ENCODE assay signal across 17 cellular contexts in genomic region chr7:87056346-87056745, GRCh38. TPM values are rescaled to one million over a fixed set of nuclear protein-coding genes. Genes with fewer than 3 reads are reported as not detected.
DNase-seq lines count a peak whose midpoint lies in the region; ATAC-seq and TF ChIP-seq lines count a peak whose summit lies in the region.
"Had no signal": no experiment of that assay in that cellular context is flagged by ENCODE, and none has a peak within 500 bp of the region (broad histone marks: within the 10 kb centered on the region; RNA-seq: fewer than 3 reads in every experiment).

No MANE protein-coding gene starts in this region.

- H3K27ac ChIP-seq in heart right ventricle (peak overlapping the region in 8 of 10 donors; percentile 1 to 70 (median 35)), endodermal cell (ENCODE audit: low read depth, low read length) (no peak overlapping the region)
- H3K27ac ChIP-seq: A549, C4-2B had no signal

- peaks cover 28% of the 10 kb centered on the region for H3K4me1 Mint-ChIP-seq in endodermal cell
- peaks cover 23% of the 10 kb centered on the region for H3K4me1 Mint-ChIP-seq in mesothelial cell of epicardium

- intact Hi-C loops in heart right ventricle (cut with DNase I) (loop anchor here in 8 of 10 donors (5.0 to 10.0 kb wide), 10 partner anchors 52 to 178 kb away; partner anchors contain the start of genes DMTF1 (in 3 of the 8) and TMEM243 (in 2 of the 8)), Right ventricle myocardium inferior (cut with DNase I) (loop anchor here (5.0 to 10.0 kb wide), 4 partner anchors 52 to 168 kb away; partner anchors contain the start of gene DMTF1)

- no peak overlapping the region for H3K9ac ChIP-seq in endodermal cell (ENCODE audit: extremely low read depth, low read length, poor library complexity, severe bottlenecking)

- CTCF ChIA-PET in GM10248 (lab: Yijun Ruan, JAX): interaction anchor here (1.3 to 7.5 kb wide), 6 partner anchors 9 to 93 kb away, joined by 4 to 52 read pairs (median 6); no protein-coding TSS in a partner anchor

- H3K4me3 Mint-ChIP-seq in endodermal cell: no peak overlapping the region
- no peak overlapping the region for H3K4me3 Mint-ChIP-seq in mesothelial cell of epicardium
- H3K4me3 Mint-ChIP-seq: IgD-negative memory B cell had no signal

- WGBS in heart right ventricle, 2 donors: 51 to 54% methylated on average over 3 of the region's 3 CpGs
- 89 to 98% methylated on average over 3 of the region's 3 CpGs for WGBS in endodermal cell (ENCODE audit: insufficient coverage in 1 of 2, insufficient read length in 1 of 2), 2 experiments

- no peak for TF ChIP-seq CTCF in heart right ventricle (IDR thresholded peaks at IDR 0.05)
- TF ChIP-seq CTCF in endodermal cell (conservative IDR thresholded peaks at IDR 0.05): no peak
- TF ChIP-seq CTCF in mesothelial cell of epicardium (IDR thresholded peaks at IDR 0.05; ENCODE audit: unreplicated experiment): no peak
- TF ChIP-seq CTCF in GM10248 (IDR thresholded peaks at IDR 0.05; ENCODE audit: control extremely low read depth, extremely low read depth, low read depth, missing control alignments): no peak

- ATAC-seq in heart right ventricle: no peak
- no peak for ATAC-seq in Right ventricle myocardium inferior
- ATAC-seq in HG03432 (IDR thresholded peaks at IDR 0.05; ENCODE audit: unreplicated experiment): no peak
- ATAC-seq: A549 had no signal

- POLR2A ChIA-PET in GM10248 (lab: Yijun Ruan, JAX): no interaction called here

- H3K4me1 ChIP-seq in heart right ventricle (peaks cover 4 to 45% (median 16%) of the 10 kb centered on the region in 9 donors), endodermal cell (ENCODE audit: control insufficient read depth, insufficient read depth, low read length) (peaks cover 10% of the 10 kb centered on the region)
- H3K4me1 ChIP-seq: A549, HAP-1 had no signal

- no peak overlapping the region for H3K4me3 ChIP-seq in heart right ventricle
- H3K4me3 ChIP-seq in endodermal cell (ENCODE audit: low read length): peak overlapping the region; percentile 91
- H3K4me3 ChIP-seq: A549, HAP-1 had no signal

- H3K9me3 Mint-ChIP-seq in endodermal cell: peaks cover 12% of the 10 kb centered on the region
- no peaks in the 10 kb centered on the region for H3K9me3 Mint-ChIP-seq in mesothelial cell of epicardium
- H3K9me3 Mint-ChIP-seq: IgD-negative memory B cell had no signal

- H3K9me3 ChIP-seq in heart right ventricle (no peaks in the 10 kb centered on the region), endodermal cell (ENCODE audit: control insufficient read depth, low read length) (peaks cover 21% of the 10 kb centered on the region)
- H3K9me3 ChIP-seq: A549, HAP-1 had no signal

- DNase-seq in heart right ventricle: no peak
- no peak for DNase-seq in Right ventricle myocardium inferior (ENCODE audit: missing footprints)
- no peak for DNase-seq in endodermal cell
- DNase-seq in mesothelial cell of epicardium (ENCODE audit: low spot score in 2 of 2, unreplicated experiment in 2 of 2): no peak
- DNase-seq in GM10248 (ENCODE audit: extremely low spot score): no peak
- DNase-seq in 8988T: no peak
- DNase-seq in NCI-H510A treated with DMSO at 0.1 percent for 48 hours (lab: John Stamatoyannopoulos, UW): no peak
- DNase-seq: EL; NCI-H1105 treated with DMSO at 0.1 percent for 48 hours; NCI-H1694 treated with DMSO at 0.1 percent for 48 hours; NK-92 treated with Interleukin-12 subunit alpha and Interleukin-12 subunit beta, amount 100 ng/mL, for 24 hours; SIG-M5 had no signal

- H3K27me3 Mint-ChIP-seq in endodermal cell (ENCODE audit: insufficient read depth): peaks cover 10% of the 10 kb centered on the region
- H3K27me3 Mint-ChIP-seq in mesothelial cell of epicardium (ENCODE audit: low read depth): peaks cover 6% of the 10 kb centered on the region
- H3K27me3 Mint-ChIP-seq: IgD-negative memory B cell had no signal

- no peak overlapping the region for H3K27ac Mint-ChIP-seq in endodermal cell
- peak overlapping the region; percentile 9 for H3K27ac Mint-ChIP-seq in mesothelial cell of epicardium

- H3K27me3 ChIP-seq in heart right ventricle: peaks cover 0 to 21% (median 0%) of the 10 kb centered on the region in 7 donors
- H3K27me3 ChIP-seq in endodermal cell (ENCODE audit: control insufficient read depth, insufficient read depth, low read length, poor library complexity, severe bottlenecking): no peaks in the 10 kb centered on the region

- H3K36me3 ChIP-seq in heart right ventricle (peaks cover 0 to 17% (median 0%) of the 10 kb centered on the region in 9 donors), endodermal cell (ENCODE audit: control insufficient read depth, insufficient read depth, low read length) (peaks cover 24% of the 10 kb centered on the region)
- H3K36me3 ChIP-seq: HAP-1 had no signal

- H3K36me3 Mint-ChIP-seq in endodermal cell (ENCODE audit: low read depth) (peaks cover 8% of the 10 kb centered on the region), mesothelial cell of epicardium (no peaks in the 10 kb centered on the region)

RNA-seq across cellular contexts. Expression of gene ELAPOR2, which starts 3.1 kb away (rescaled TPM):
- 1 to 10 TPM; 2.5 to 7.5 (median 4.7) TPM for total RNA-seq in heart right ventricle
- polyA plus RNA-seq in heart right ventricle: 1 to 10 TPM; 1.4 to 1.8 TPM
- total RNA-seq in Right ventricle myocardium inferior: 6.4 TPM
- total RNA-seq in endodermal cell: 10 to 100 TPM; 67.2 to 75.7 TPM
- polyA plus RNA-seq in endodermal cell (2013, experiment 1 of 2): 69.3 TPM
- 59.2 TPM for polyA plus RNA-seq in endodermal cell (2013, experiment 2 of 2)
- 46.3 to 55.2 TPM (median 54.2 TPM) in 3 replicates for total RNA-seq in mesothelial cell of epicardium
